ENCODE assay signal across 9 cellular contexts in the genomic region with DNA sequence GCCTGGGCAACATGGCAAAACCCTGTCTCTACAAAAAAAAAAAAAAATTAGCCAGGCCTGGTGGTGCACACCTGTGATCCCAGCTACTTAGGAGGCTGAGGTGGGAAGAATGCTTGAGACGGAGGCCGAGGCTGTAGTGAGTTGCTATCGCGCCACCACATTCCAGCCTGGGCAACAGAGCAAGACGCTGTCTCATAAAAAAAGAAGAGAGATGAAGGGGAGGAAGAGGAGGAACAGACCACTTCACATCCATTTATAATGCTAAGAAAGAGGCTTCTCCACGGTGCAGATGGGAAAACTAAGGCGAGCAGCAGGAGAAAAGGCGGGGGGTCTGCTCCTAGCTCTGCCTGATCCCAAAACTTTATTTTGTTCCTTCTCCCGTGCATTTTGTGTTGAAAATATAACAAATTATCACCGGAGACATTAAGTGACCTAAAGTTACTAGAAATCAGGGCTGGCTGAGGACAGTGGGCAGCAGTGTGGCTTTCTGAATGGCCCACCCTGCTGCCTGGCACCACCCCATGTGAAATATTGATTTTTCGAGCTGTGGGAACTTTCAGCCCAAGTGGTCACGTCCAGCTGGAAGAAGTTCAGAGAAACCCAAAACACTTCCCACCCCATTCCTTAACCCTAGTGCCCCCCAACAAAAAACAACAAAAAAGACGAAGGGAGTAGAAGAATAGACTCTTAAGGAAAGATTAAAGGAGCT. TPM values are rescaled to one million over a fixed set of nuclear protein-coding genes. Genes with fewer than 3 reads are reported as not detected.
DNase-seq lines count a peak whose midpoint lies in the region; ATAC-seq and TF ChIP-seq lines count a peak whose summit lies in the region.
"Had no signal": no experiment of that assay in that cellular context is flagged by ENCODE, and none has a peak within 500 bp of the region (broad histone marks: within the 10 kb centered on the region; RNA-seq: fewer than 3 reads in every experiment).

No MANE protein-coding gene starts in this region.

- no peak overlapping the region for H4K91ac ChIP-seq in mesenchymal stem cell (ENCODE audit: low read length)

- no peaks in the 10 kb centered on the region for H3K27me3 Mint-ChIP-seq in activated CD8-positive, alpha-beta memory T cell treated with anti-CD3 and anti-CD28 coated beads, Interleukin-2, amount 10 ng/mL, durations not matched to agents 7 days and 5 days
- no peaks in the 10 kb centered on the region for H3K27me3 Mint-ChIP-seq in activated naive CD8-positive, alpha-beta T cell treated with anti-CD3 and anti-CD28 coated beads, Interleukin-2, amount 10 ng/mL, durations not matched to agents 7 days and 5 days

- no peak overlapping the region for H2BK5ac ChIP-seq in mesenchymal stem cell (ENCODE audit: low read depth, low read length, poor library complexity, severe bottlenecking)

- H3K4me2 ChIP-seq in mesenchymal stem cell (ENCODE audit: low read length, poor library complexity, severe bottlenecking): no peak overlapping the region

- H3K4me1 ChIP-seq in mesenchymal stem cell (ENCODE audit: control insufficient read depth, insufficient read depth, low read depth, low read length) (peaks cover 34% of the 10 kb centered on the region), thoracic aorta (ENCODE audit: control insufficient read depth in 1 of 2, low read depth in 2 of 2) (peaks cover 85 to 97% of the 10 kb centered on the region in 2 donors)

- no peak overlapping the region for H2AK5ac ChIP-seq in mesenchymal stem cell (ENCODE audit: low read length, severe bottlenecking)

- H3K27me3 ChIP-seq in mesenchymal stem cell (ENCODE audit: control insufficient read depth in 1 of 2, insufficient read depth in 1 of 2, low read length in 2 of 2) (no peaks in the 10 kb centered on the region), thoracic aorta (replicated peaks; ENCODE audit: insufficient read depth) (no peaks in the 10 kb centered on the region)

- H3K4me3 Mint-ChIP-seq in activated CD8-positive, alpha-beta memory T cell treated with anti-CD3 and anti-CD28 coated beads, Interleukin-2, amount 10 ng/mL, durations not matched to agents 7 days and 5 days: peak overlapping the region; percentile 70
- H3K4me3 Mint-ChIP-seq in activated naive CD8-positive, alpha-beta T cell treated with anti-CD3 and anti-CD28 coated beads, Interleukin-2, amount 10 ng/mL, durations not matched to agents 7 days and 5 days: peak overlapping the region; percentile 87
- H3K4me3 Mint-ChIP-seq: endodermal cell had no signal

- no peak for ATAC-seq in activated CD8-positive, alpha-beta memory T cell treated with anti-CD3 and anti-CD28 coated beads, Interleukin-2, amount 10 ng/mL, durations not matched to agents 7 days and 5 days
- ATAC-seq in activated naive CD8-positive, alpha-beta T cell treated with anti-CD3 and anti-CD28 coated beads, Interleukin-2, amount 10 ng/mL, durations not matched to agents 7 days and 5 days (ENCODE audit: low read depth): no peak
- no peak for ATAC-seq in thoracic aorta (ENCODE audit: insufficient number of reproducible peaks, low FRiP score, low read depth)
- ATAC-seq in HG03521 (IDR thresholded peaks at IDR 0.05; ENCODE audit: unreplicated experiment): no peak

- no peaks in the 10 kb centered on the region for H3K9me3 ChIP-seq in mesenchymal stem cell (ENCODE audit: control insufficient read depth, low read length)
- H3K9me3 ChIP-seq in thoracic aorta: no peaks in the 10 kb centered on the region

- CTCF ChIA-PET in activated CD8-positive, alpha-beta memory T cell treated with anti-CD3 and anti-CD28 coated beads, Interleukin-2, amount 10 ng/mL, durations not matched to agents 7 days and 5 days (lab: Charles Lee): interaction anchor here (0.6 to 7.3 kb wide), 18 partner anchors 7 to 92 kb away, joined by 3 to 47 read pairs (median 4); a partner anchor contains a TSS

- no peaks in the 10 kb centered on the region for H3K9me3 Mint-ChIP-seq in activated CD8-positive, alpha-beta memory T cell treated with anti-CD3 and anti-CD28 coated beads, Interleukin-2, amount 10 ng/mL, durations not matched to agents 7 days and 5 days (ENCODE audit: low read depth)
- no peaks in the 10 kb centered on the region for H3K9me3 Mint-ChIP-seq in activated naive CD8-positive, alpha-beta T cell treated with anti-CD3 and anti-CD28 coated beads, Interleukin-2, amount 10 ng/mL, durations not matched to agents 7 days and 5 days
- H3K9me3 Mint-ChIP-seq: endodermal cell had no signal

- no peak overlapping the region for H3K14ac ChIP-seq in mesenchymal stem cell (ENCODE audit: low read length in 2 of 2)

- H3K9ac ChIP-seq in mesenchymal stem cell (ENCODE audit: low read length): peak overlapping the region; percentile 19

- peaks cover 94% of the 10 kb centered on the region for H3K4me1 Mint-ChIP-seq in activated CD8-positive, alpha-beta memory T cell treated with anti-CD3 and anti-CD28 coated beads, Interleukin-2, amount 10 ng/mL, durations not matched to agents 7 days and 5 days
- H3K4me1 Mint-ChIP-seq in activated naive CD8-positive, alpha-beta T cell treated with anti-CD3 and anti-CD28 coated beads, Interleukin-2, amount 10 ng/mL, durations not matched to agents 7 days and 5 days: peaks cover 81% of the 10 kb centered on the region

- no peak overlapping the region for H4K8ac ChIP-seq in mesenchymal stem cell (ENCODE audit: low read length)

- POLR2A ChIA-PET in activated naive CD8-positive, alpha-beta T cell treated with anti-CD3 and anti-CD28 coated beads, Interleukin-2, amount 10 ng/mL, durations not matched to agents 7 days and 5 days (lab: Charles Lee): interaction anchor here (0.7 to 11.1 kb wide), 19 partner anchors 7 to 152 kb away, joined by 3 to 132 read pairs (median 4); a partner anchor contains a TSS

- H2BK120ac ChIP-seq in mesenchymal stem cell (ENCODE audit: low read depth, low read length): no peak overlapping the region

- no peak overlapping the region for H2AFZ ChIP-seq in mesenchymal stem cell (ENCODE audit: low read depth, low read length)

- no peak overlapping the region for H3K23ac ChIP-seq in mesenchymal stem cell (ENCODE audit: low read length in 2 of 2)

- H3K79me1 ChIP-seq in mesenchymal stem cell (replicated peaks; ENCODE audit: low read length, poor library complexity, severe bottlenecking): no peaks in the 10 kb centered on the region

- no peak for TF ChIP-seq CTCF in thoracic aorta (IDR thresholded peaks at IDR 0.05)

- H3K36me3 Mint-ChIP-seq in activated CD8-positive, alpha-beta memory T cell treated with anti-CD3 and anti-CD28 coated beads, Interleukin-2, amount 10 ng/mL, durations not matched to agents 7 days and 5 days: peaks cover 60% of the 10 kb centered on the region
- peaks cover 39% of the 10 kb centered on the region for H3K36me3 Mint-ChIP-seq in activated naive CD8-positive, alpha-beta T cell treated with anti-CD3 and anti-CD28 coated beads, Interleukin-2, amount 10 ng/mL, durations not matched to agents 7 days and 5 days

- no peak overlapping the region for H2BK12ac ChIP-seq in mesenchymal stem cell (ENCODE audit: low read length in 2 of 2)

- H3K36me3 ChIP-seq in mesenchymal stem cell (ENCODE audit: control insufficient read depth in 1 of 2, insufficient read depth in 2 of 2, low read depth in 1 of 2, low read length in 2 of 2): peaks cover 23 to 48% of the 10 kb centered on the region in 2 experiments
- H3K36me3 ChIP-seq in thoracic aorta: peaks cover under 1% of the 10 kb centered on the region

- H3K4ac ChIP-seq in mesenchymal stem cell (ENCODE audit: low read depth in 1 of 2, low read length in 2 of 2): no peak overlapping the region

- H3K18ac ChIP-seq in mesenchymal stem cell (ENCODE audit: low read depth in 1 of 2, low read length in 2 of 2): no peak overlapping the region

- no peak overlapping the region for H3K4me3 ChIP-seq in mesenchymal stem cell (ENCODE audit: insufficient read depth in 1 of 2, low read depth in 1 of 2, low read length in 2 of 2)
- H3K4me3 ChIP-seq in thoracic aorta: peak overlapping the region; percentile 59

- WGBS in mesenchymal stem cell: 95% methylated on average over 11 of the region's 13 CpGs

- peak overlapping the region; percentile 68 for H3K27ac ChIP-seq in mesenchymal stem cell (ENCODE audit: low read length, poor library complexity, severe bottlenecking)
- peak overlapping the region; percentile 72 to 79 for H3K27ac ChIP-seq in thoracic aorta

- no peak for DNase-seq in activated CD8-positive, alpha-beta memory T cell treated with anti-CD3 and anti-CD28 coated beads, Interleukin-2, amount 10 ng/mL, durations not matched to agents 7 days and 5 days
- no peak for DNase-seq in activated CD8-positive, alpha-beta memory T cell treated with anti-CD3 and anti-CD28 coated beads, Interleukin-2, amount 50 U/mL, for 48 hours
- no peak for DNase-seq in activated naive CD8-positive, alpha-beta T cell treated with anti-CD3 and anti-CD28 coated beads, Interleukin-2, amount 10 ng/mL, durations not matched to agents 7 days and 5 days
- DNase-seq in mesenchymal stem cell (no peak), thoracic aorta (ENCODE audit: low spot score) (no peak), medulla oblongata (ENCODE audit: extremely low spot score) (no peak)
- DNase-seq in stimulated activated CD4-positive, alpha-beta T cell treated with anti-CD3 and anti-CD28 coated beads, Interleukin-1b, Interleukin-23, amount 100 ng/mL, for 48 hours: no peak
- DNase-seq: endodermal cell had no signal

- peak overlapping the region; percentile 93 for H3K27ac Mint-ChIP-seq in activated CD8-positive, alpha-beta memory T cell treated with anti-CD3 and anti-CD28 coated beads, Interleukin-2, amount 10 ng/mL, durations not matched to agents 7 days and 5 days
- H3K27ac Mint-ChIP-seq in activated naive CD8-positive, alpha-beta T cell treated with anti-CD3 and anti-CD28 coated beads, Interleukin-2, amount 10 ng/mL, durations not matched to agents 7 days and 5 days: peak overlapping the region; percentile 97
- H3K27ac Mint-ChIP-seq: endodermal cell had no signal

- no peak overlapping the region for H2BK15ac ChIP-seq in mesenchymal stem cell (ENCODE audit: low read depth, poor library complexity, severe bottlenecking)

RNA-seq across cellular contexts. Expression of a gene that starts 9.5 kb away (rescaled TPM):
- total RNA-seq in activated CD8-positive, alpha-beta memory T cell treated with anti-CD3 and anti-CD28 coated beads, Interleukin-2, amount 10 ng/mL, durations not matched to agents 7 days and 5 days: 100 to 1,000 TPM; 695 to 913 TPM
- total RNA-seq in activated naive CD8-positive, alpha-beta T cell treated with anti-CD3 and anti-CD28 coated beads, Interleukin-2, amount 10 ng/mL, durations not matched to agents 7 days and 5 days: 100 to 1,000 TPM; 803 to 821 TPM
- polyA plus RNA-seq in mesenchymal stem cell (2013, experiment 1 of 2): 369 TPM
- polyA plus RNA-seq in mesenchymal stem cell (2013, experiment 2 of 2): 336 TPM
- total RNA-seq in thoracic aorta: 1,000 to 10,000 TPM; 1,447 to 1,631 TPM
